In genomic region chr14:65461730-65462129, GRCh38 we compare ENCODE assay signal across 1 cellular context.
TF ChIP-seq lines count a peak whose summit lies in the region.

No MANE protein-coding gene starts in this region.

TF ChIP-seq in GM12878, 131 proteins besides CTCF, POLR2A, EP300 and RAD21 (continued from another document):
- TF ChIP-seq BCLAF1 (IDR thresholded peaks at IDR 0.05) (no peak), TAF1 (IDR thresholded peaks at IDR 0.05; ENCODE audit: borderline replicate concordance, low read depth, low read length) (no peak), ZBTB4 (CRISPR knock-in tag; IDR thresholded peaks at IDR 0.05) (no peak), HCFC1 (IDR thresholded peaks at IDR 0.05; ENCODE audit: low read length) (no peak), GATAD2B (conservative IDR thresholded peaks at IDR 0.05; ENCODE audit: low read depth) (no peak), SREBF2 (IDR thresholded peaks at IDR 0.05; ENCODE audit: low read length) (no peak), SMC3 (IDR thresholded peaks at IDR 0.05; ENCODE audit: borderline replicate concordance, low read length) (no peak), NKRF (conservative IDR thresholded peaks at IDR 0.05) (no peak)
